In the genomic region with DNA sequence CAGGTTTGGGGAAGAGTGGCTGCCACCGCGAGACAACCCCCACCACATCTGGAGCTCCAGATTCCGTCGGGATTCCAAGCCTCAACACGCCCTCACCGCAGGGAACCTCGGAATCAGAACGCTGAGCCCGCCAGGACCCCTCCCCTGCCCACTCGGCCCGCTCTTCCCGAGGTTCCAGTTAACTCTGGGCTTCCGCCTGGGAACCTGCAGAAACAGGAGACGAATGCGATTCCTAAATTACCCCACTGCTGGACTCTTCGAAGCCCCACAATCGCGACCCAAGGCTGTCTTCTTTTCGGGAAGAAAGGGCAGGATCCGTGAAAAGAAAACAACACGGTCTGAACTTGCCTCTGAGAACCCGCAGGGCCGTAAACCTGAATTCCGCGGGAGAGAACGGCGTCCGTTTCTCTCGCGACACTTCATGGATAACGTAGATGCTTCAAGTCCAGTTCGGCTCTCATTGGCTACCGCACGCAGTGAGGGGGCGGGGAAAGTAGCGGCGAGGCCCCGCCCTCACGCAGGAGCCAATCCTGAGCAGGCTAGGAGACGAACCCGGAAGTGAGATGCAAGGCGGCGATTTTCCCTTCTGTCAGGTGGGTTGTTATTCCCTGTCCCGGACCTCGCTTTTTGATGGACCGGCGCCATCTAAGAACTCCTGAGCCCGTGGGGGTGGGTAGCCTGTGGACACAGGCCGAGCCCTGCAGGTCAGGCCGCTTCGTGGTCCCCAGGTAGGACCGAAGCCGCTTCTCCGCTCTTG, we compare ENCODE assay signal across 7 cellular contexts. TPM values are rescaled to one million over a fixed set of nuclear protein-coding genes. Genes with fewer than 3 reads are reported as not detected.
DNase-seq lines count a peak whose midpoint lies in the region; ATAC-seq, FAIRE-seq and TF ChIP-seq lines count a peak whose summit lies in the region.

A gene with protein sequence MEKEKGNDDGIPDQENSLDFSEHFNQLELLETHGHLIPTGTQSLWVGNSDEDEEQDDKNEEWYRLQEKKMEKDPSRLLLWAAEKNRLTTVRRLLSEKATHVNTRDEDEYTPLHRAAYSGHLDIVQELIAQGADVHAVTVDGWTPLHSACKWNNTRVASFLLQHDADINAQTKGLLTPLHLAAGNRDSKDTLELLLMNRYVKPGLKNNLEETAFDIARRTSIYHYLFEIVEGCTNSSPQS (plus strand): TSS at position 542 of the 757 bp plus-strand sequence. CDS start 2,710 bp downstream, outside the sequence.
Gene MRE11, minus strand, starts transcription at position 402 of the 757 bp plus-strand sequence. CDS start 1,043 bp downstream, outside the sequence.

- FAIRE-seq in GM18507 (lab: Jason Lieb, UNC): peak; percentile 100

- peak within 1 kb of the TSS; percentile 63 for H3K4me3 ChIP-seq in hepatocyte

- H4K20me1 ChIP-seq in hepatocyte (ENCODE audit: insufficient read depth, poor library complexity, severe bottlenecking): no peaks in the 10 kb centered on the region

- peak within 1 kb of the TSS; percentile 78 for H3K4me2 ChIP-seq in hepatocyte

- ATAC-seq in HG02981 (IDR thresholded peaks at IDR 0.05; ENCODE audit: unreplicated experiment): peak; percentile 99

- peaks cover 8% of the 10 kb centered on the region for H3K4me1 ChIP-seq in hepatocyte (ENCODE audit: insufficient read depth)

- TF ChIP-seq CTCF in hepatocyte (IDR thresholded peaks at IDR 0.05; ENCODE audit: poor library complexity): no peak

- H3K36me3 ChIP-seq in hepatocyte (replicated peaks; ENCODE audit: insufficient read depth, low read depth): no peaks in the 10 kb centered on the region

- no peaks in the 10 kb centered on the region for H3K27me3 ChIP-seq in hepatocyte

- DNase-seq in GM18507 (ENCODE audit: extremely low spot score, insufficient read length, low read depth) (peak; percentile 85), NCI-H2029 treated with DMSO at 0.1 percent for 48 hours (lab: John Stamatoyannopoulos, UW) (peak; percentile 88), T-helper 9 cell (peak; percentile 93), astrocyte of the hippocampus (ENCODE audit: low read depth, low spot score) (peak; percentile 99), hepatocyte (ENCODE audit: low spot score) (peak; percentile 98), renal cortical epithelial cell (ENCODE audit: low read depth) (peak; percentile 97)

- no peaks in the 10 kb centered on the region for H3K9me2 ChIP-seq in hepatocyte (replicated peaks; ENCODE audit: insufficient read depth)

- WGBS in hepatocyte (ENCODE audit: low lambda C conversion rate, missing lambda C conversion rate): under 1% methylated on average over 52 of the region's 54 CpGs

- peaks cover 33% of the 10 kb centered on the region for H3K79me2 ChIP-seq in hepatocyte

- peak within 1 kb of the TSS; percentile 73 for H3K27ac ChIP-seq in hepatocyte

- H2AFZ ChIP-seq in hepatocyte: peak within 1 kb of the TSS; percentile 81

- no peaks in the 10 kb centered on the region for H3K9me3 ChIP-seq in hepatocyte (ENCODE audit: low read depth)

RNA-seq across cellular contexts. Expression of the first gene that starts in this region (rescaled TPM):
- 20.8 and 31.2 TPM in 2 replicates for total RNA-seq in hepatocyte
- polyA plus RNA-seq in hepatocyte: 15.7 and 17.9 TPM in 2 replicates
- total RNA-seq in renal cortical epithelial cell: 16.1 and 18.2 TPM in 2 replicates

RNA-seq across cellular contexts. Expression of gene MRE11, which starts in this region (rescaled TPM):
- total RNA-seq in hepatocyte: 13.4 and 17.6 TPM in 2 replicates
- polyA plus RNA-seq in hepatocyte: 6.3 and 9.4 TPM in 2 replicates
- total RNA-seq in renal cortical epithelial cell: 15.5 and 17.1 TPM in 2 replicates

Comparison
In these comparisons a context has a peak if more than half of its experiments do, and no peak if none do; other contexts are left out.
1. Peak in every context shown above with its lines: DNase-seq, ATAC-seq, H3K4me3 ChIP-seq and H3K27ac ChIP-seq.